8 cellular contexts compared by ENCODE assay signal in genomic region chr17:36486204-36487194, GRCh38. TPM values are rescaled to one million over a fixed set of nuclear protein-coding genes. Genes with fewer than 3 reads are reported as not detected.
A peak's percentile ranks its signal among the peaks of the same experiment; 100 is the strongest.
DNase-seq lines count a peak whose midpoint lies in the region; ATAC-seq, FAIRE-seq and TF ChIP-seq lines count a peak whose summit lies in the region.

ZNHIT3 (plus strand) TSS chr17:36486681; CDS start chr17:36486700, 19 bp downstream.

- no peak within 1 kb of the TSS for H3K23ac ChIP-seq in trophoblast cell (ENCODE audit: low read length)

- H4K91ac ChIP-seq in trophoblast cell (ENCODE audit: low read depth, low read length): peak within 1 kb of the TSS; percentile 60

- H3K27me3 ChIP-seq in trophoblast cell (ENCODE audit: insufficient read depth, low read length): no peaks in the 10 kb centered on the region
- peaks cover 0 to under 1% of the 10 kb centered on the region in 2 donors for H3K27me3 ChIP-seq in tibial nerve

- H3K18ac ChIP-seq in trophoblast cell (ENCODE audit: low read length): peak within 1 kb of the TSS; percentile 61

- peak in 1 of 2 donors; percentile 93 for TF ChIP-seq EP300 in tibial nerve (IDR thresholded peaks at IDR 0.05)

- H3K9me3 ChIP-seq in trophoblast cell (ENCODE audit: insufficient read depth, low read depth, low read length) (peaks cover 1% of the 10 kb centered on the region), tibial nerve (peaks cover 0 to 5% (median 0%) of the 10 kb centered on the region in 4 donors)

- H3K4me3 ChIP-seq in trophoblast cell (ENCODE audit: low read depth, low read length) (peak within 1 kb of the TSS; percentile 96), tibial nerve (peak within 1 kb of the TSS; percentile 82 to 97 (median 91))

- no peak within 1 kb of the TSS for H2AK5ac ChIP-seq in trophoblast cell (ENCODE audit: low read length)

- peak; percentile 90 for DNase-seq in GM12891 (ENCODE audit: insufficient read length, low spot score)
- peak; percentile 96 for DNase-seq in NCI-H1436 (lab: John Stamatoyannopoulos, UW)
- peak; percentile 95 for DNase-seq in SW480 (ENCODE audit: low spot score)
- peak; percentile 90 for DNase-seq in activated naive CD8-positive, alpha-beta T cell treated with anti-CD3 and anti-CD28 coated beads, Interleukin-2, amount 50 U/mL, for 24 hours
- DNase-seq in cardiac septum (ENCODE audit: low spot score): peak; percentile 97
- peak; percentile 90 to 96 for DNase-seq in trophoblast cell
- DNase-seq in tibial nerve (ENCODE audit: low spot score in 2 of 2): peak; percentile 86 to 91

- peak within 1 kb of the TSS; percentile 97 for H3K4me3 Mint-ChIP-seq in activated naive CD8-positive, alpha-beta T cell treated with anti-CD3 and anti-CD28 coated beads, Interleukin-2, amount 50 U/mL, for 24 hours

- peak within 1 kb of the TSS; percentile 43 for H2BK120ac ChIP-seq in trophoblast cell (ENCODE audit: insufficient read depth, low read length, poor library complexity)

- H3K27ac ChIP-seq in trophoblast cell (ENCODE audit: low read depth, low read length) (peak within 1 kb of the TSS; percentile 61), tibial nerve (peak within 1 kb of the TSS; percentile 78 to 93 (median 92))

- intact Hi-C loops in cardiac septum (cut with DNase I): no loop called here

- peak within 1 kb of the TSS; percentile 95 for H4K12ac ChIP-seq in trophoblast cell (ENCODE audit: low read depth, low read length)

- H3K36me3 ChIP-seq in trophoblast cell (ENCODE audit: control insufficient read depth in 1 of 2, insufficient read depth in 2 of 2, low read length in 2 of 2) (no peaks in the 10 kb centered on the region), tibial nerve (peaks cover 0 to 29% (median 0%) of the 10 kb centered on the region in 3 donors)

- H3K27ac Mint-ChIP-seq in activated naive CD8-positive, alpha-beta T cell treated with anti-CD3 and anti-CD28 coated beads, Interleukin-2, amount 50 U/mL, for 24 hours: peak within 1 kb of the TSS; percentile 99

- peak; percentile 64 for TF ChIP-seq POLR2A in GM12891 (IDR thresholded peaks at IDR 0.05; ENCODE audit: low read depth, low read length)
- TF ChIP-seq POLR2A in tibial nerve (IDR thresholded peaks at IDR 0.05): peak; percentile 28 to 63

- no peaks in the 10 kb centered on the region for H3K9me3 Mint-ChIP-seq in activated naive CD8-positive, alpha-beta T cell treated with anti-CD3 and anti-CD28 coated beads, Interleukin-2, amount 50 U/mL, for 24 hours

- peak within 1 kb of the TSS; percentile 99 for H4K8ac ChIP-seq in trophoblast cell (ENCODE audit: low read depth, low read length)

- no peak for TF ChIP-seq CTCF in tibial nerve (IDR thresholded peaks at IDR 0.05)

- FAIRE-seq in GM12891 (lab: Jason Lieb, UNC): no peak

- peak within 1 kb of the TSS; percentile 7 for H2BK5ac ChIP-seq in trophoblast cell (ENCODE audit: low read depth, low read length, poor library complexity)

- H3K9ac ChIP-seq in trophoblast cell (ENCODE audit: low read length): peak within 1 kb of the TSS; percentile 92

- peaks cover 14% of the 10 kb centered on the region for H3K27me3 Mint-ChIP-seq in activated naive CD8-positive, alpha-beta T cell treated with anti-CD3 and anti-CD28 coated beads, Interleukin-2, amount 50 U/mL, for 24 hours

- peak within 1 kb of the TSS; percentile 49 for H3K4ac ChIP-seq in trophoblast cell (ENCODE audit: low read depth, low read length)

- H3K79me1 ChIP-seq in trophoblast cell (ENCODE audit: low read length): peaks cover 6% of the 10 kb centered on the region

- whole genome bisulfite sequencing in trophoblast cell (ENCODE audit: extremely low coverage, insufficient coverage, insufficient read length): no CpG with 5 or more reads among the region's 73 CpGs
- 0 to 1% methylated on average over 23 to 46 of the region's 73 CpGs for WGBS in tibial nerve, 2 donors

- peaks cover 30% of the 10 kb centered on the region for H3K36me3 Mint-ChIP-seq in activated naive CD8-positive, alpha-beta T cell treated with anti-CD3 and anti-CD28 coated beads, Interleukin-2, amount 50 U/mL, for 24 hours (ENCODE audit: low read depth)

- H3K4me1 ChIP-seq in trophoblast cell (ENCODE audit: control insufficient read depth in 1 of 2, insufficient read depth in 2 of 2, low read length in 2 of 2): peaks cover 14 to 15% of the 10 kb centered on the region in 2 experiments
- peaks cover 0 to 53% (median 22%) of the 10 kb centered on the region in 4 donors for H3K4me1 ChIP-seq in tibial nerve

- peak within 1 kb of the TSS; percentile 72 for H3K14ac ChIP-seq in trophoblast cell (ENCODE audit: low read length)

- H3K79me2 ChIP-seq in trophoblast cell (ENCODE audit: control insufficient read depth, insufficient read depth, low read length, poor library complexity): no peaks in the 10 kb centered on the region

- peak; percentile 80 for ATAC-seq in HG02840 (IDR thresholded peaks at IDR 0.05; ENCODE audit: low FRiP score, unreplicated experiment)
- peak; percentile 91 for ATAC-seq in activated naive CD8-positive, alpha-beta T cell treated with anti-CD3 and anti-CD28 coated beads, Interleukin-2, amount 50 U/mL, for 24 hours

- H2BK12ac ChIP-seq in trophoblast cell (ENCODE audit: low read length): no peak within 1 kb of the TSS

- peak within 1 kb of the TSS; percentile 96 for H2AFZ ChIP-seq in trophoblast cell (ENCODE audit: insufficient read depth, low read length, poor library complexity)

- H3K4me1 Mint-ChIP-seq in activated naive CD8-positive, alpha-beta T cell treated with anti-CD3 and anti-CD28 coated beads, Interleukin-2, amount 50 U/mL, for 24 hours: peaks cover 57% of the 10 kb centered on the region

- peak within 1 kb of the TSS; percentile 74 for H3K4me2 ChIP-seq in trophoblast cell (ENCODE audit: low read length)

TF ChIP-seq in GM12891, 5 proteins besides CTCF, POLR2A, EP300 and RAD21:
- TF ChIP-seq POU2F2 (IDR thresholded peaks at IDR 0.05; ENCODE audit: low read depth, low read length) (peak; percentile 63; the same call in 1 of the 2 replicates), TAF1 (IDR thresholded peaks at IDR 0.05; ENCODE audit: low read depth, low read length) (peak; percentile 74; the same call in 1 of the 2 replicates), SPI1 (IDR thresholded peaks at IDR 0.05; ENCODE audit: low read depth, low read length) (0 out of 2 replicates have a peak, but pooled peaks have one; percentile 8), POLR2AphosphoS5 (IDR thresholded peaks at IDR 0.05; ENCODE audit: low read depth, low read length) (peak; percentile 92), PAX5 (IDR thresholded peaks at IDR 0.05; ENCODE audit: insufficient read depth, low read length, severe bottlenecking) (no peak)

RNA-seq across cellular contexts. Expression of gene ZNHIT3, which starts in this region (rescaled TPM):
- 59.0 TPM for polyA plus RNA-seq in GM12891 (2012; ENCODE audit: low read depth, missing spikeins)
- 20.8 TPM for total RNA-seq in cardiac septum
- polyA plus RNA-seq in trophoblast cell (2013): 47.5 and 47.9 TPM in 2 replicates
- total RNA-seq in tibial nerve: 10 to 100 TPM; 21.0 to 31.5 (median 26.8) TPM

Comparison
In these comparisons a context has a peak if more than half of its experiments do, and no peak if none do; other contexts are left out.
1. Peak in every context shown above with its lines: DNase-seq, ATAC-seq, H3K4me3 ChIP-seq and H3K27ac ChIP-seq.